21 cellular contexts compared by ENCODE assay signal in the genomic region with DNA sequence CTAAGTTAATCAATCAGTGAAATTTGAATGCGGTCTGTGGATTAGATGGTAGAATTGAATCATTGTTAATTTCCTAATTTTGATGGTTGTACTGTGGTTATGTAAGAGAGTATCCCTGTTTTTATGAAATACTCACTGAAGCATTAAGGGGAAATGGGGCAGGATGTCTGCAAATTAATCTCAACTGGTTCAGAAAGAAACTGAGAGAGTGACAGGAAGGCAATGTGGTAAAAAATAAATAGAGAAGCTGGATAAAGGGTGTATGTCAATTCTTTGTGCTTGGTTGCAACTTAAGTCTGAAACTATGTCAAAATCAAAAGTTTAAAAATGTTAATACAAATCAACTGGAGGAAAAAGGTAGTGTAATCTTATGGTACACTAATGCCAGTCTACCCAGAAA.
DNase-seq lines count a peak whose midpoint lies in the region; ATAC-seq, FAIRE-seq and TF ChIP-seq lines count a peak whose summit lies in the region.
"Had no signal": no experiment of that assay in that cellular context is flagged by ENCODE, and none has a peak within 500 bp of the region (broad histone marks: within the 10 kb centered on the region; RNA-seq: fewer than 3 reads in every experiment).

No MANE protein-coding gene starts in this region.

- no peak for ATAC-seq in A549
- ATAC-seq in body of pancreas: no peak
- ATAC-seq: HCT116, Right ventricle myocardium inferior had no signal

- H3K9me3 ChIP-seq in A549: no peaks in the 10 kb centered on the region
- H3K9me3 ChIP-seq in BLaER1 treated with 17β-estradiol and CSF1 and Interleukin-3, amounts not matched to agents 10 nM and 100 nM (replicated peaks in 1 of 11): peaks cover 0 to 18% (median 0%) of the 10 kb centered on the region in 11 experiments; a peak in 3 of 22 replicates
- H3K9me3 ChIP-seq in body of pancreas: no peaks in the 10 kb centered on the region
- no peaks in the 10 kb centered on the region for H3K9me3 ChIP-seq in tibial nerve

- DNase-seq in A549 (ENCODE audit: low read depth in 1 of 2, low spot score in 1 of 2): no peak
- DNase-seq in KBM-7: peak; percentile 71
- DNase-seq in body of pancreas: no peak
- DNase-seq in activated effector memory CD4-positive, alpha-beta T cell treated with anti-CD3 and anti-CD28 coated beads, Interleukin-2, amount 50 U/mL, for 16 hours: no peak
- no peak for DNase-seq in COLO668 (lab: John Stamatoyannopoulos, UW; ENCODE audit: unreplicated experiment)
- no peak for DNase-seq in tibial nerve (ENCODE audit: low spot score in 2 of 2)
- DNase-seq: AML-193, COR-L47, DMS 273 treated with DMSO at 0.1 percent for 48 hours, DMS79 treated with DMSO at 0.1 percent for 48 hours, IMR-90, NCI-H1694, NCI-H2081 treated with DMSO at 0.1 percent for 48 hours, NCI-H2171 treated with DMSO at 0.1 percent for 48 hours, NCI-H524 treated with DMSO at 0.1 percent for 48 hours, NCI-H82 had no signal

- H4K20me1 ChIP-seq in BLaER1 treated with 17β-estradiol and CSF1 and Interleukin-3, amounts not matched to agents 10 nM and 100 nM: no peaks in the 10 kb centered on the region

- in situ Hi-C loops in KBM-7 (cut with MboI; ENCODE audit: low pct_unique_long_range_greater_than_20kb, low sequenced_read_pairs): no loop called here

- WGBS in A549 (ENCODE audit: missing lambda C conversion rate): 91% methylated on average over 1 of the region's 1 CpG
- 41 to 52% methylated on average over 1 of the region's 1 CpG for WGBS in body of pancreas, 2 donors
- WGBS in tibial nerve, 2 donors: 78 to 86% methylated on average over 1 of the region's 1 CpG

- H3K4me3 ChIP-seq in A549 (no peak overlapping the region), body of pancreas (no peak overlapping the region), tibial nerve (no peak overlapping the region)
- H3K4me3 ChIP-seq in BLaER1 treated with 17β-estradiol and CSF1 and Interleukin-3, amounts not matched to agents 10 nM and 100 nM: no peak overlapping the region

- POLR2A ChIA-PET in A549 (lab: Yijun Ruan, JAX): no interaction called here

- peak overlapping the region in 1 of 2 experiments; percentile 4; a peak in 3 of 6 replicates for H3K27ac ChIP-seq in A549
- H3K27ac ChIP-seq in BLaER1 treated with 17β-estradiol and CSF1 and Interleukin-3, amounts not matched to agents 10 nM and 100 nM: peak overlapping the region in 10 of 11 experiments; percentile 29 to 93 (median 90); a peak in 19 of 22 replicates
- peak overlapping the region in 3 of 4 donors; percentile 20 to 49 (median 25) for H3K27ac ChIP-seq in body of pancreas
- H3K27ac ChIP-seq in tibial nerve: no peak overlapping the region

- FAIRE-seq in A549 (lab: Jason Lieb, UNC): peak; percentile 54
- FAIRE-seq: H1, HTR-8/SVneo had no signal

- H3K4me1 ChIP-seq in A549 (peaks cover 29% of the 10 kb centered on the region), body of pancreas (peaks cover 51% of the 10 kb centered on the region), tibial nerve (no peaks in the 10 kb centered on the region)
- peaks cover 3 to 46% (median 30%) of the 10 kb centered on the region in 10 experiments; a peak in 19 of 20 replicates for H3K4me1 ChIP-seq in BLaER1 treated with 17β-estradiol and CSF1 and Interleukin-3, amounts not matched to agents 10 nM and 100 nM

- TF ChIP-seq POLR2A in A549 (IDR thresholded peaks at IDR 0.05; ENCODE audit: low read length): no peak
- no peak for TF ChIP-seq POLR2A in body of pancreas (IDR thresholded peaks at IDR 0.05)
- TF ChIP-seq POLR2A in tibial nerve (IDR thresholded peaks at IDR 0.05): no peak

- H3K27me3 ChIP-seq in BLaER1 treated with 17β-estradiol and CSF1 and Interleukin-3, amounts not matched to agents 10 nM and 100 nM: peaks cover 56 to 97% (median 90%) of the 10 kb centered on the region in 11 experiments
- H3K27me3 ChIP-seq in body of pancreas (no peaks in the 10 kb centered on the region), tibial nerve (no peaks in the 10 kb centered on the region)

- CTCF ChIA-PET in A549 (lab: Yijun Ruan, JAX): interaction anchor here (0.9 kb wide), 1 partner anchor 394 kb away, joined by 3 read pairs; no protein-coding TSS in a partner anchor

- no peak for TF ChIP-seq EP300 in A549 (IDR thresholded peaks at IDR 0.05)
- TF ChIP-seq EP300 in tibial nerve (IDR thresholded peaks at IDR 0.05): no peak

- peak overlapping the region; percentile 56; the same call in 2 of the 3 replicates for H3K4me2 ChIP-seq in A549
- peak overlapping the region; percentile 17 to 81 (median 53); a peak in 21 of 22 replicates for H3K4me2 ChIP-seq in BLaER1 treated with 17β-estradiol and CSF1 and Interleukin-3, amounts not matched to agents 10 nM and 100 nM

- peak overlapping the region in 9 of 11 experiments; percentile 10 to 81 (median 72); a peak in 17 of 22 replicates for H3K9ac ChIP-seq in BLaER1 treated with 17β-estradiol and CSF1 and Interleukin-3, amounts not matched to agents 10 nM and 100 nM

- TF ChIP-seq CTCF in A549 (IDR thresholded peaks at IDR 0.05) (no peak), body of pancreas (IDR thresholded peaks at IDR 0.05) (no peak), tibial nerve (IDR thresholded peaks at IDR 0.05) (no peak)

- H3K36me3 ChIP-seq in BLaER1 treated with 17β-estradiol and CSF1 and Interleukin-3, amounts not matched to agents 10 nM and 100 nM: no peaks in the 10 kb centered on the region
- no peaks in the 10 kb centered on the region for H3K36me3 ChIP-seq in body of pancreas (replicated peaks in 1 of 2; ENCODE audit: insufficient read depth in 1 of 2, low read depth in 2 of 2)
- H3K36me3 ChIP-seq in tibial nerve: no peaks in the 10 kb centered on the region

- TF ChIP-seq RAD21 in A549 (conservative IDR thresholded peaks at IDR 0.05 in 1 of 2, IDR thresholded peaks at IDR 0.05 in 1 of 2): no peak

- intact Hi-C loops in body of pancreas (cut with DNase I): no loop called here

TF ChIP-seq in A549, 52 proteins besides CTCF, POLR2A, EP300 and RAD21:
- TF ChIP-seq JUNB (IDR thresholded peaks at IDR 0.05) (no peak), RFX5 (IDR thresholded peaks at IDR 0.05) (no peak), SREBF2 (IDR thresholded peaks at IDR 0.05) (no peak), CHD4 (IDR thresholded peaks at IDR 0.05; ENCODE audit: borderline replicate concordance) (no peak), ESRRA (IDR thresholded peaks at IDR 0.05; ENCODE audit: borderline replicate concordance, low read length) (no peak), TFCP2L1 (CRISPR knock-in tag; IDR thresholded peaks at IDR 0.05) (no peak), EHF (CRISPR knock-in tag; IDR thresholded peaks at IDR 0.05) (no peak)

Comparison
In these comparisons a context has a peak if more than half of its experiments do, and no peak if none do; other contexts are left out.
1. H3K27ac ChIP-seq: peak in BLaER1 treated with 17β-estradiol and CSF1 and Interleukin-3, amounts not matched to agents 10 nM and 100 nM (10 of 11) and body of pancreas (3 of 4); none in tibial nerve (0 of 4).